Comparison of ENCODE assay signal across 8 cellular contexts in genomic region chr20:3276400-3277015, GRCh38. TPM values are rescaled to one million over a fixed set of nuclear protein-coding genes. Genes with fewer than 3 reads are reported as not detected.
DNase-seq lines count a peak whose midpoint lies in the region; ATAC-seq, FAIRE-seq and TF ChIP-seq lines count a peak whose summit lies in the region.

No MANE protein-coding gene starts in this region.

- H3K9me1 ChIP-seq in keratinocyte (ENCODE audit: control insufficient read depth, extremely low read depth, insufficient read depth, low read length), result no peaks in the 10 kb centered on the region

- H3K4me2 ChIP-seq in SU-DHL-6 (ENCODE audit: low read depth, low read length, poor library complexity, severe bottlenecking), result no peak overlapping the region
- H3K4me2 ChIP-seq in keratinocyte (ENCODE audit: control insufficient read depth, extremely low read depth, insufficient read depth, low read depth, low read length), result no peak overlapping the region

- dilution Hi-C loops in keratinocyte (cut with MboI; ENCODE audit: extremely low pct_ligation_motif_present, low sequenced_read_pairs), result no loop called here

- TF ChIP-seq CTCF in SU-DHL-6 (IDR thresholded peaks at IDR 0.05; ENCODE audit: insufficient read depth, low read length, poor library complexity, severe bottlenecking), result peak; percentile 19
- peak; percentile 21 to 65 (median 31) for TF ChIP-seq CTCF in keratinocyte (optimal IDR thresholded peaks at IDR 0.05 in 1 of 3, IDR thresholded peaks at IDR 0.05 in 1 of 3, conservative IDR thresholded peaks at IDR 0.05 in 1 of 3; ENCODE audit: extremely low read depth in 1 of 3, insufficient read depth in 2 of 3, low read length in 3 of 3)

- DNase-seq in COR-L47 (lab: John Stamatoyannopoulos, UW), result peak; percentile 48
- DNase-seq in HuH-7.5 (ENCODE audit: low spot score), result peak; percentile 66
- no peak for DNase-seq in keratinocyte (ENCODE audit: low read depth, low spot score)

- no peak overlapping the region for H3K27ac ChIP-seq in SU-DHL-6 (ENCODE audit: low read depth, low read length)
- H3K27ac ChIP-seq in keratinocyte (ENCODE audit: control insufficient read depth, insufficient read depth, low read length), result no peak overlapping the region

- no peak overlapping the region for H2AFZ ChIP-seq in SU-DHL-6 (ENCODE audit: low read depth, low read length, severe bottlenecking)
- no peak overlapping the region for H2AFZ ChIP-seq in keratinocyte (ENCODE audit: control insufficient read depth, low read length)

- H3K79me2 ChIP-seq in SU-DHL-6 (ENCODE audit: insufficient read depth, low read length), result no peaks in the 10 kb centered on the region
- no peaks in the 10 kb centered on the region for H3K79me2 ChIP-seq in keratinocyte (ENCODE audit: control insufficient read depth, insufficient read depth, low read length)

- no peak for ATAC-seq in GM21528 (IDR thresholded peaks at IDR 0.05; ENCODE audit: low FRiP score, unreplicated experiment)
- no peak for ATAC-seq in GM21423 (IDR thresholded peaks at IDR 0.05; ENCODE audit: unreplicated experiment)
- ATAC-seq in HG03135 (IDR thresholded peaks at IDR 0.05; ENCODE audit: unreplicated experiment), result no peak
- ATAC-seq in HG02840 (IDR thresholded peaks at IDR 0.05; ENCODE audit: low FRiP score, unreplicated experiment), result no peak

- H3K4me3 ChIP-seq in SU-DHL-6 (ENCODE audit: insufficient read depth, low read length, poor library complexity, severe bottlenecking) (no peak overlapping the region), keratinocyte (ENCODE audit: control insufficient read depth in 2 of 3, extremely low read depth in 1 of 3, insufficient read depth in 2 of 3, low read depth in 1 of 3, low read length in 3 of 3) (no peak overlapping the region)

- H3K9me3 ChIP-seq in SU-DHL-6 (ENCODE audit: insufficient read depth, low read length) (no peaks in the 10 kb centered on the region), keratinocyte (ENCODE audit: control insufficient read depth, low read depth, low read length) (no peaks in the 10 kb centered on the region)

- H4K20me1 ChIP-seq in SU-DHL-6 (ENCODE audit: low read depth, low read length) (no peaks in the 10 kb centered on the region), keratinocyte (ENCODE audit: control insufficient read depth, extremely low read depth, insufficient read depth, low read length) (no peaks in the 10 kb centered on the region)

- FAIRE-seq in keratinocyte (lab: Jason Lieb, UNC), result no peak

- H3K9me2 ChIP-seq in SU-DHL-6 (replicated peaks; ENCODE audit: insufficient read depth, low read length), result no peaks in the 10 kb centered on the region

- no peaks in the 10 kb centered on the region for H3K4me1 ChIP-seq in keratinocyte (ENCODE audit: control insufficient read depth, extremely low read depth, insufficient read depth, low read length)

- no peaks in the 10 kb centered on the region for H3K36me3 ChIP-seq in SU-DHL-6 (ENCODE audit: low read length)
- peaks cover 27 to 39% of the 10 kb centered on the region in 2 experiments for H3K36me3 ChIP-seq in keratinocyte (ENCODE audit: control insufficient read depth in 2 of 2, extremely low read depth in 1 of 2, insufficient read depth in 2 of 2, low read length in 2 of 2)

- no peaks in the 10 kb centered on the region for H3F3A ChIP-seq in SU-DHL-6 (ENCODE audit: insufficient read depth)

- no peaks in the 10 kb centered on the region for H3K27me3 ChIP-seq in SU-DHL-6 (ENCODE audit: low read length)
- no peaks in the 10 kb centered on the region for H3K27me3 ChIP-seq in keratinocyte (ENCODE audit: control insufficient read depth, extremely low read depth, insufficient read depth, low read length)

- H3K9ac ChIP-seq in SU-DHL-6 (ENCODE audit: low read length) (no peak overlapping the region), keratinocyte (ENCODE audit: control insufficient read depth, extremely low read depth, insufficient read depth, low read length) (no peak overlapping the region)

RNA-seq across cellular contexts. Expression of gene SLC4A11, which starts 37.5 kb away (rescaled TPM):
- polyA plus RNA-seq in keratinocyte, result 3.9 to 5.0 TPM (median 4.7 TPM) in 3 replicates
- polyA plus RNA-seq in keratinocyte (2011; ENCODE audit: low read depth), result 2.8 TPM
- polyA plus RNA-seq in keratinocyte (2011; cell fraction: cytosol; rRNA removed), result 2.0 and 3.4 TPM in 2 replicates
- polyA plus RNA-seq in keratinocyte (2011; cell fraction: nucleus; rRNA removed), result 20.3 and 29.5 TPM in 2 replicates
- 6.1 and 9.9 TPM in 2 replicates for polyA plus RNA-seq in keratinocyte (2012; ENCODE audit: low replicate concordance)
- polyA minus RNA-seq in keratinocyte, result 4.7 to 15.9 TPM (median 7.4 TPM) in 3 replicates
- polyA minus RNA-seq in keratinocyte (2011; cell fraction: cytosol; rRNA and poly(A)+ RNA removed), result 5.6 TPM
- polyA minus RNA-seq in keratinocyte (2011; cell fraction: nucleus; rRNA and poly(A)+ RNA removed), result 10.9 and 15.8 TPM in 2 replicates
